Comparison of ENCODE assay signal across 31 cellular contexts in the genomic region with DNA sequence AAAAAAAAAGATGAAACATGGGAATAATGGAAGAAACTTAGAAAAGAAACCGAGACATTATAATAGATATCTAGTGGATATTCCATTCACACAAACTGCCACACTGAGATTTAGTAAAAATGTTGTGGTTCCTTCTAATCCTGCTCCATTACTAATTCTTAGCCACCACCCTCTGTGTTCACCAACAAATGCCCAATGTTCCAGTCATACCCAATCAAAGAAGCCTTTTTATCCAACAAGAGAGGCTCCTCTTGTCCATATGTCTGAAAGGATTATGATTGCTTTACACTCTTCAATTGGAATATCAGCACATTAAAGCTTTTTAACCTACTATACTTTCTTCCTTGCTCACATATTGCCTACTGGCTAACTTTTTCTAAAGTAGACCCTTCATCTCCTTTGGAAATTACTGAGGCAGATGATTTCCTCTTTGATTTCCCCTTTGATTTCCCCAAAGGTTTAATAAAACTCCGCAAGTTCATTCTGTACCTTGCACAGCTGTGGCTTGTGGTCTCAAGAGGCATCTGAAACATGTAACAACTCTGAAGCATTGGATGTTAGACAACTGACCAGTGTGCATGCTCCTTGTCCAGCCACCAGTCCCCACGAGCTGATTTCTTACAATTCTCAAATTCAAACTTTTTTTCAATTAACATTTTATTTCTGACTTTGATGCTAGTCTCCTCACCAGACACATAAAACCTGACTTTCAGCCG.
DNase-seq lines count a peak whose midpoint lies in the region; ATAC-seq and TF ChIP-seq lines count a peak whose summit lies in the region.
"Had no signal": no experiment of that assay in that cellular context is flagged by ENCODE, and none has a peak within 500 bp of the region (broad histone marks: within the 10 kb centered on the region; RNA-seq: fewer than 3 reads in every experiment).

No MANE protein-coding gene starts in this region.

- H3K4me1 Mint-ChIP-seq in MCF 10A (ENCODE audit: insufficient read depth, unreplicated experiment): peaks cover 13% of the 10 kb centered on the region
- peaks cover 9% of the 10 kb centered on the region for H3K4me1 Mint-ChIP-seq in chondrocyte (ENCODE audit: low read depth)
- H3K4me1 Mint-ChIP-seq in endothelial cell (ENCODE audit: unreplicated experiment): no peaks in the 10 kb centered on the region
- H3K4me1 Mint-ChIP-seq: activated naive CD8-positive, alpha-beta T cell treated with anti-CD3 and anti-CD28 coated beads for 36 hours; CD4-positive, CD25-positive, alpha-beta regulatory T cell; memory B cell had no signal

- H3K36me3 ChIP-seq in mammary epithelial cell (ENCODE audit: insufficient read depth, low read length) (no peaks in the 10 kb centered on the region), SJCRH30 (no peaks in the 10 kb centered on the region), gastrocnemius medialis (no peaks in the 10 kb centered on the region)
- H3K36me3 ChIP-seq: pancreas, spleen, WERI-Rb-1 had no signal

- H3K27ac ChIP-seq in mammary epithelial cell (ENCODE audit: insufficient read depth, low read depth, low read length) (no peak overlapping the region), SJCRH30 (peak overlapping the region; percentile 91), gastrocnemius medialis (peak overlapping the region in 1 of 4 donors; percentile 49)
- H3K27ac ChIP-seq: pancreas, spleen, testis, WERI-Rb-1 had no signal

- in situ Hi-C loops in mammary epithelial cell (cut with MboI; ENCODE audit: low sequenced_read_pairs in 2 of 2) (no loop called here), gastrocnemius medialis (cut with MboI; ENCODE audit: low sequenced_read_pairs in 4 of 4) (no loop called here)

- ATAC-seq in gastrocnemius medialis (peak; percentile 30 to 69), GM21619 (IDR thresholded peaks at IDR 0.05; ENCODE audit: unreplicated experiment) (no peak)
- ATAC-seq: activated CD8-positive, alpha-beta T cell treated with anti-CD3 and anti-CD28 coated beads, Interleukin-2, amount 10 ng/mL, durations not matched to agents 7 days and 5 days; Panc1; pancreas; stimulated activated naive CD8-positive, alpha-beta T cell treated with anti-CD3 and anti-CD28 coated beads, Interleukin-15, Interleukin-2, amounts not matched to agents 100 U/mL and 50 U/mL, for 24 hours had no signal

- no peaks in the 10 kb centered on the region for H3K36me3 Mint-ChIP-seq in MCF 10A (ENCODE audit: insufficient read depth, unreplicated experiment)
- no peaks in the 10 kb centered on the region for H3K36me3 Mint-ChIP-seq in chondrocyte (ENCODE audit: low read depth)
- no peaks in the 10 kb centered on the region for H3K36me3 Mint-ChIP-seq in endothelial cell (ENCODE audit: low read depth, unreplicated experiment)
- H3K36me3 Mint-ChIP-seq: activated naive CD8-positive, alpha-beta T cell treated with anti-CD3 and anti-CD28 coated beads for 36 hours; CD4-positive, CD25-positive, alpha-beta regulatory T cell; memory B cell had no signal

- H3K4me3 Mint-ChIP-seq in MCF 10A (ENCODE audit: unreplicated experiment): no peak overlapping the region
- no peak overlapping the region for H3K4me3 Mint-ChIP-seq in chondrocyte (ENCODE audit: unreplicated experiment)
- no peak overlapping the region for H3K4me3 Mint-ChIP-seq in endothelial cell (ENCODE audit: unreplicated experiment)
- H3K4me3 Mint-ChIP-seq: activated CD8-positive, alpha-beta T cell treated with anti-CD3 and anti-CD28 coated beads, Interleukin-2, amount 10 ng/mL, durations not matched to agents 7 days and 5 days; activated naive CD8-positive, alpha-beta T cell treated with anti-CD3 and anti-CD28 coated beads for 36 hours; CD4-positive, CD25-positive, alpha-beta regulatory T cell; memory B cell; neural crest cell had no signal

- BruUV-seq in mammary epithelial cell (replicated peaks; lab: Mats Ljungman, UMichigan): no TSS peak
- no TSS peak for BruUV-seq in MCF 10A (replicated peaks; lab: Mats Ljungman, UMichigan)

- H3K4me3 ChIP-seq in mammary epithelial cell (replicated peaks in 1 of 3; ENCODE audit: insufficient read depth in 1 of 3, low read depth in 2 of 3, low read length in 3 of 3) (no peak overlapping the region), SJCRH30 (no peak overlapping the region), gastrocnemius medialis (no peak overlapping the region)
- H3K4me3 ChIP-seq: pancreas, spleen, testis had no signal

- H4K20me1 ChIP-seq in mammary epithelial cell (ENCODE audit: insufficient read depth, low read length): no peaks in the 10 kb centered on the region

- TF ChIP-seq CTCF in mammary epithelial cell (conservative IDR thresholded peaks at IDR 0.05 in 1 of 2, IDR thresholded peaks at IDR 0.05 in 1 of 2; ENCODE audit: extremely low read depth in 1 of 2, insufficient read depth in 1 of 2, low read depth in 1 of 2, low read length in 2 of 2) (no peak), MCF 10A (IDR thresholded peaks at IDR 0.05; ENCODE audit: unreplicated experiment) (no peak), chondrocyte (IDR thresholded peaks at IDR 0.05) (no peak), gastrocnemius medialis (IDR thresholded peaks at IDR 0.05 in 4 of 5, conservative IDR thresholded peaks at IDR 0.05 in 1 of 5) (no peak), endothelial cell (IDR thresholded peaks at IDR 0.05; ENCODE audit: unreplicated experiment) (no peak)

- H3K4me1 ChIP-seq in mammary epithelial cell (ENCODE audit: insufficient read depth, low read length): peaks cover 11% of the 10 kb centered on the region
- H3K4me1 ChIP-seq in SJCRH30: peaks cover 40% of the 10 kb centered on the region
- peaks cover 0 to 3% of the 10 kb centered on the region in 2 donors for H3K4me1 ChIP-seq in gastrocnemius medialis
- H3K4me1 ChIP-seq: spleen had no signal

- H3K27me3 ChIP-seq in mammary epithelial cell (ENCODE audit: insufficient read depth, low read length): no peaks in the 10 kb centered on the region
- H3K27me3 ChIP-seq in SJCRH30: no peaks in the 10 kb centered on the region
- no peaks in the 10 kb centered on the region for H3K27me3 ChIP-seq in gastrocnemius medialis
- H3K27me3 ChIP-seq: pancreas, spleen, testis had no signal

- H3K9me3 Mint-ChIP-seq in MCF 10A (ENCODE audit: unreplicated experiment) (no peaks in the 10 kb centered on the region), chondrocyte (ENCODE audit: low read depth) (peaks cover 3% of the 10 kb centered on the region), endothelial cell (ENCODE audit: unreplicated experiment) (no peaks in the 10 kb centered on the region)
- H3K9me3 Mint-ChIP-seq: memory B cell had no signal

- CTCF ChIA-PET in mammary epithelial cell (lab: Charles Lee; ENCODE audit: low non-redundant PET): no interaction called here
- CTCF ChIA-PET in MCF 10A (lab: Yijun Ruan, JAX): no interaction called here

- WGBS in mammary epithelial cell (ENCODE audit: low coverage, missing lambda C conversion rate): 95% methylated on average over 4 of the region's 4 CpGs

- dilution Hi-C loops in mammary epithelial cell (cut with HindIII; ENCODE audit: low sequenced_read_pairs): no loop called here

- H3K27ac Mint-ChIP-seq in MCF 10A (ENCODE audit: low read depth, unreplicated experiment): no peak overlapping the region
- H3K27ac Mint-ChIP-seq in chondrocyte (ENCODE audit: unreplicated experiment): peak overlapping the region; percentile 13
- no peak overlapping the region for H3K27ac Mint-ChIP-seq in endothelial cell (ENCODE audit: unreplicated experiment)
- H3K27ac Mint-ChIP-seq: activated CD8-positive, alpha-beta T cell treated with anti-CD3 and anti-CD28 coated beads, Interleukin-2, amount 10 ng/mL, durations not matched to agents 7 days and 5 days; activated naive CD8-positive, alpha-beta T cell treated with anti-CD3 and anti-CD28 coated beads for 36 hours; memory B cell had no signal

- H3K9me3 ChIP-seq in mammary epithelial cell (replicated peaks; ENCODE audit: insufficient read depth, low read length) (no peaks in the 10 kb centered on the region), SJCRH30 (replicated peaks) (no peaks in the 10 kb centered on the region), gastrocnemius medialis (no peaks in the 10 kb centered on the region)
- H3K9me3 ChIP-seq: pancreas, spleen, testis had no signal

- H3K27me3 Mint-ChIP-seq in MCF 10A (ENCODE audit: insufficient read depth, unreplicated experiment): no peaks in the 10 kb centered on the region
- H3K27me3 Mint-ChIP-seq in chondrocyte (ENCODE audit: low read depth): no peaks in the 10 kb centered on the region
- H3K27me3 Mint-ChIP-seq in endothelial cell (ENCODE audit: unreplicated experiment): no peaks in the 10 kb centered on the region
- H3K27me3 Mint-ChIP-seq: activated naive CD8-positive, alpha-beta T cell treated with anti-CD3 and anti-CD28 coated beads for 36 hours; CD4-positive, CD25-positive, alpha-beta regulatory T cell had no signal

- no peak overlapping the region for H3K4me2 ChIP-seq in mammary epithelial cell (ENCODE audit: insufficient read depth, low read depth, low read length)

- no peak overlapping the region for H3K9ac ChIP-seq in mammary epithelial cell (ENCODE audit: insufficient read depth, low read length)

- TF ChIP-seq POLR2A in gastrocnemius medialis (IDR thresholded peaks at IDR 0.05): no peak

- intact Hi-C loops in mammary epithelial cell (cut with micrococcal nuclease) (loop anchor here (10.0 kb wide), 1 partner anchor 163 kb away; no protein-coding TSS in a partner anchor), MCF 10A (cut with micrococcal nuclease) (no loop called here), gastrocnemius medialis (cut with DNase I; ENCODE audit: low total_unique reads) (no loop called here)

- H3K79me2 ChIP-seq in mammary epithelial cell (ENCODE audit: insufficient read depth, low read length): no peaks in the 10 kb centered on the region

- DNase-seq in mammary epithelial cell (peak; percentile 49), MCF 10A (ENCODE audit: unreplicated experiment) (no peak), SJCRH30 (peak; percentile 82 to 94), chondrocyte (ENCODE audit: low spot score) (no peak), gastrocnemius medialis (peak; percentile 4 to 20), germinal center (ENCODE audit: low spot score) (no peak), endothelial cell (ENCODE audit: low spot score) (no peak)
- DNase-seq: 8988T; activated CD4-positive, alpha-beta T cell treated with anti-CD3 and anti-CD28 coated beads for 4 hours; activated CD8-positive, alpha-beta T cell treated with anti-CD3 and anti-CD28 coated beads, Interleukin-2, amount 10 ng/mL, durations not matched to agents 7 days and 5 days; activated effector memory CD4-positive, alpha-beta T cell treated with anti-CD3 and anti-CD28 coated beads, Interleukin-2, amount 50 U/mL, for 16 hours; activated naive CD8-positive, alpha-beta T cell treated with anti-CD3 and anti-CD28 coated beads for 36 hours; aorta; CD4-positive, CD25-positive, alpha-beta regulatory T cell; KBM-7; MM.1S; NCI-H1930; NCI-H526 treated with DMSO at 0.1 percent for 48 hours; pancreas; SIG-M5; spleen; stimulated activated CD4-positive, alpha-beta T cell treated with anti-CD3 and anti-CD28 coated beads, Interleukin-2, amount 100 ng/mL, for 24 hours; stimulated activated naive CD8-positive, alpha-beta T cell treated with anti-CD3 and anti-CD28 coated beads, Interleukin-15, Interleukin-2, amounts not matched to agents 100 U/mL and 50 U/mL, for 24 hours; SW 1271; T1000; testis; WERI-Rb-1 had no signal

- peak overlapping the region; percentile 4 for H2AFZ ChIP-seq in mammary epithelial cell (ENCODE audit: low read depth, low read length)

- POLR2A ChIA-PET in MCF 10A (lab: Yijun Ruan, JAX): no interaction called here

Comparison
In these comparisons a context has a peak if more than half of its experiments do, and no peak if none do; other contexts are left out.
1. DNase-seq: peak in mammary epithelial cell (single experiment), SJCRH30 (2 of 2) and gastrocnemius medialis (2 of 2); none in MCF 10A (single experiment), chondrocyte (single experiment), germinal center (single experiment) and endothelial cell (single experiment).